ENCODE assay signal across 10 cellular contexts in genomic region chr9:134329886-134330285, GRCh38. TPM values are rescaled to one million over a fixed set of nuclear protein-coding genes. Genes with fewer than 3 reads are reported as not detected.
A peak's percentile ranks its signal among the peaks of the same experiment; 100 is the strongest.
DNase-seq lines count a peak whose midpoint lies in the region; TF ChIP-seq lines count a peak whose summit lies in the region.
"Had no signal": no experiment of that assay in that cellular context is flagged by ENCODE, and none has a peak within 500 bp of the region (broad histone marks: within the 10 kb centered on the region; RNA-seq: fewer than 3 reads in every experiment).

No MANE protein-coding gene starts in this region.

- H2AFZ ChIP-seq in parathyroid adenoma, result no peak overlapping the region

- POLR2A ChIA-PET in AG04449 (lab: Yijun Ruan, JAX), result no interaction called here

- DNase-seq in AG04449 (ENCODE audit: low read depth, low spot score) (no peak), cardiac muscle cell (ENCODE audit: low read depth in 1 of 2, low spot score in 1 of 2) (no peak), DMS153 treated with DMSO at 0.1 percent for 48 hours (lab: John Stamatoyannopoulos, UW; ENCODE audit: unreplicated experiment) (no peak), NCI-H1105 (lab: John Stamatoyannopoulos, UW) (no peak), NCI-H345 treated with DMSO at 0.1 percent for 48 hours (lab: John Stamatoyannopoulos, UW; ENCODE audit: unreplicated experiment) (no peak)
- DNase-seq in activated T-cell treated with anti-CD3 and anti-CD28 coated beads, Interleukin-2, amount 50 U/mL, for 48 hours, result no peak
- DNase-seq: foreskin melanocyte, natural killer cell had no signal

- peak overlapping the region; percentile 49 for H3K27ac ChIP-seq in angular gyrus (ENCODE audit: low read depth, low read length)
- H3K27ac ChIP-seq in cardiac muscle cell, result peak overlapping the region; percentile 87
- H3K27ac ChIP-seq in parathyroid adenoma, result peak overlapping the region; percentile 84

- no peaks in the 10 kb centered on the region for H3K9me3 ChIP-seq in cardiac muscle cell (ENCODE audit: low read depth)
- no peaks in the 10 kb centered on the region for H3K9me3 ChIP-seq in parathyroid adenoma (ENCODE audit: control insufficient read depth, low read length)

- H3K27me3 ChIP-seq in cardiac muscle cell, result no peaks in the 10 kb centered on the region
- H3K27me3 ChIP-seq in parathyroid adenoma (ENCODE audit: control insufficient read depth, insufficient read depth, low read length), result no peaks in the 10 kb centered on the region

- H3K36me3 ChIP-seq in cardiac muscle cell, result no peaks in the 10 kb centered on the region
- H3K36me3 ChIP-seq in parathyroid adenoma (ENCODE audit: control insufficient read depth, insufficient read depth, low read length), result no peaks in the 10 kb centered on the region

- TF ChIP-seq CTCF in AG04449 (IDR thresholded peaks at IDR 0.05; ENCODE audit: insufficient read depth, low read length, missing control alignments) (no peak), cardiac muscle cell (IDR thresholded peaks at IDR 0.05; ENCODE audit: low read depth, low read length) (no peak), parathyroid adenoma (IDR thresholded peaks at IDR 0.05) (no peak)

- CTCF ChIA-PET in AG04449 (lab: Yijun Ruan, JAX), result interaction anchor here (1.1 to 1.8 kb wide), 2 partner anchors 31 to 159 kb away, joined by 3 to 9 read pairs; no protein-coding TSS in a partner anchor

- H3K4me1 ChIP-seq in cardiac muscle cell (ENCODE audit: low read depth) (peaks cover 42% of the 10 kb centered on the region), parathyroid adenoma (peaks cover 25% of the 10 kb centered on the region)

- peak overlapping the region; percentile 72 for H3K4me3 ChIP-seq in AG04449 (ENCODE audit: low read depth, low read length)
- no peak overlapping the region for H3K4me3 ChIP-seq in cardiac muscle cell
- H3K4me3 ChIP-seq in parathyroid adenoma (ENCODE audit: low read depth, low read length), result peak overlapping the region; percentile 9

- H3K79me2 ChIP-seq in parathyroid adenoma, result peaks cover 77% of the 10 kb centered on the region

- no peak overlapping the region for H3K9ac ChIP-seq in parathyroid adenoma

- peak overlapping the region; percentile 96 for H3K4me2 ChIP-seq in parathyroid adenoma (ENCODE audit: low read length)

RNA-seq across cellular contexts. Expression of gene RXRA, which starts 3.6 kb away (rescaled TPM):
- total RNA-seq in cardiac muscle cell, result 46.1 and 50.4 TPM in 2 replicates
- 32.9 and 41.4 TPM in 2 replicates for polyA plus RNA-seq in cardiac muscle cell
